Comparison of ENCODE assay signal across 8 cellular contexts in the genomic region with DNA sequence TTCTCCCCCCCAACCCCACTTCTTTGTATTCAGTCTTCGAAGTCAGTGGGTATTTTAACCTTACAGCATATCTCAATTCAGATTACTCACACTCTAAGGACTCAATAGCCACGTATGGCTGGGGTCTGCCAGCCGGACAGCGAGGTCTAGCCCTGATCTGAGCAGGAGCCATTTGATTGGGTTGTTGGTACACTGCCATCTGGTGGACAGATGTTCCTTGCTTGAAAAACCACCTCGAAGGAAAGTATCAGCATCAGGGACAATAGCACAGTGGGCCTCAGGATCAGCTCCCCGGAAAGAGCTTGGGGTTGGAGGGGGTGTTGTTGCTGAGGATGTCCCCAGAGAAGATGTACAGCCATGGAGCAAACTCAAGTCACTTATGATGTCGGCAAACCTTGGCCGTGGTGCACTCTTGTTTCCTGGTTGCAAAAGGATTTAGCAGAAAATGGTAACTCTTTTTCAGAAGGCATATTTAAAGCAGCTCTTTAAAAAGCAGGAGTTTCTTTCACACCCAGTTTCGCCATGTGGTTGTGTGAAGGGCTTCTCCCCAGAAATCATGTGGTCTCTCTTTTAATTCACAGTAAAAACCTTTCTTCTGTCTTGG. TPM values are rescaled to one million over a fixed set of nuclear protein-coding genes. Genes with fewer than 3 reads are reported as not detected.
DNase-seq lines count a peak whose midpoint lies in the region; ATAC-seq and TF ChIP-seq lines count a peak whose summit lies in the region.

No MANE protein-coding gene starts in this region.

- H3K27ac Mint-ChIP-seq in activated T-helper 17 cell treated with anti-CD3 and anti-CD28 coated beads, Interleukin-2, amount 50 U/mL, for 72 hours: no peak overlapping the region

- H3K4me3 ChIP-seq in foreskin fibroblast (ENCODE audit: low read depth in 1 of 2, low read length in 2 of 2): no peak overlapping the region

- TF ChIP-seq CTCF in foreskin fibroblast (IDR thresholded peaks at IDR 0.05; ENCODE audit: low read depth, low read length) (peak; percentile 73), omental fat pad (IDR thresholded peaks at IDR 0.05) (peak in 1 of 3 donors; percentile 10)

- peaks cover 11% of the 10 kb centered on the region for H3K4me1 Mint-ChIP-seq in activated T-helper 17 cell treated with anti-CD3 and anti-CD28 coated beads, Interleukin-2, amount 50 U/mL, for 72 hours

- no peaks in the 10 kb centered on the region for H3K9me3 Mint-ChIP-seq in activated T-helper 17 cell treated with anti-CD3 and anti-CD28 coated beads, Interleukin-2, amount 50 U/mL, for 72 hours

- peaks cover 10% of the 10 kb centered on the region for H3K27me3 Mint-ChIP-seq in activated T-helper 17 cell treated with anti-CD3 and anti-CD28 coated beads, Interleukin-2, amount 50 U/mL, for 72 hours

- no peaks in the 10 kb centered on the region for H3K36me3 Mint-ChIP-seq in activated T-helper 17 cell treated with anti-CD3 and anti-CD28 coated beads, Interleukin-2, amount 50 U/mL, for 72 hours (ENCODE audit: low read depth)

- H3K4me3 Mint-ChIP-seq in activated T-helper 17 cell treated with anti-CD3 and anti-CD28 coated beads, Interleukin-2, amount 50 U/mL, for 72 hours: no peak overlapping the region

- DNase-seq in NCI-H2171 treated with DMSO at 0.1 percent for 48 hours (lab: John Stamatoyannopoulos, UW): peak; percentile 43
- DNase-seq in NCI-H2171 (lab: John Stamatoyannopoulos, UW): no peak
- DNase-seq in KG1 (lab: John Stamatoyannopoulos, UW): peak; percentile 72
- peak; percentile 64 for DNase-seq in RPMI8226
- peak; percentile 53 to 79 for DNase-seq in foreskin fibroblast
- DNase-seq in omental fat pad (ENCODE audit: low spot score): peak; percentile 33

- ATAC-seq in activated T-helper 17 cell treated with anti-CD3 and anti-CD28 coated beads, Interleukin-2, amount 50 U/mL, for 72 hours (replicated peaks): peak; percentile 48
- peak; percentile 51 for ATAC-seq in omental fat pad (ENCODE audit: low FRiP score)
- ATAC-seq in HG02588 (IDR thresholded peaks at IDR 0.05; ENCODE audit: unreplicated experiment): no peak

RNA-seq across cellular contexts. Expression of gene KCNMB1, which starts 31.7 kb away (rescaled TPM):
- total RNA-seq in activated T-helper 17 cell treated with anti-CD3 and anti-CD28 coated beads, Interleukin-2, amount 50 U/mL, for 72 hours: not detected
- total RNA-seq in omental fat pad: 1 to 10 TPM in 1 of 4 donors, under 1 TPM in 3; 0.19 to 1.9 (median 0.46) TPM
